18 cellular contexts compared by ENCODE assay signal in the genomic region with DNA sequence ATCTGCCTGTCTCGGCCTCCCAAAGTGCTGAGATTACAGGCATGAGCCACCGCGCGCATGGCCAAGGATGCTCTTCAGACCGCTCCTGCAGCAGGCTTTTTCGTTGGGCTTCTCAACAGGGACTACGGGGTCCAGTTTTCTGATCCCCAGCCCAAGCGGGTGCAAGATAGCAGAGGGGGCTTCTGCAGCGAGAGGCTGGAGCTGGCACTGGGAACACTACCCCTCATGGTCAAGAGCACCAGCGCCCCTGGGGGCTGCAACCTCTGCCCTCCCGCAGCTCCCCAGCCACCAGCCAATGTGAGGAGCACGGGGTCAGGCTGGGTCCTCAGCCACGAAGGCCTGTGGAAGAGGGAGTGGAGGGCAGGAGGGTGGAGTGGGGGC. TPM values are rescaled to one million over a fixed set of nuclear protein-coding genes. Genes with fewer than 3 reads are reported as not detected.
A peak's percentile ranks its signal among the peaks of the same experiment; 100 is the strongest.
DNase-seq lines count a peak whose midpoint lies in the region; ATAC-seq and TF ChIP-seq lines count a peak whose summit lies in the region.
"Had no signal": no experiment of that assay in that cellular context is flagged by ENCODE, and none has a peak within 500 bp of the region (broad histone marks: within the 10 kb centered on the region; RNA-seq: fewer than 3 reads in every experiment).

No MANE protein-coding gene starts in this region.

- no peak overlapping the region for H3K23ac ChIP-seq in neuronal stem cell (ENCODE audit: low read depth, low read length, poor library complexity)

- H2BK15ac ChIP-seq in neuronal stem cell (ENCODE audit: low read length): no peak overlapping the region

- no peak overlapping the region for H2AFZ ChIP-seq in neuronal stem cell (ENCODE audit: low read length)

- no peaks in the 10 kb centered on the region for H3K9me3 ChIP-seq in RWPE2 (ENCODE audit: severe bottlenecking)
- H3K9me3 ChIP-seq in neuronal stem cell (replicated peaks in 1 of 2; ENCODE audit: control insufficient read depth in 2 of 2, insufficient read depth in 1 of 2, low read depth in 1 of 2, low read length in 2 of 2): no peaks in the 10 kb centered on the region
- H3K9me3 ChIP-seq: BLaER1 treated with 17β-estradiol and CSF1 and Interleukin-3, amounts not matched to agents 10 nM and 100 nM; HAP-1 had no signal

- no peaks in the 10 kb centered on the region for H3K27me3 Mint-ChIP-seq in dendritic cell treated with granulocyte-macrophage colony-stimulating factor and Interleukin-4, amounts not matched to agents 40 ng/mL and 50 ng/mL, for 4 days
- H3K27me3 Mint-ChIP-seq in stimulated activated naive B cell treated with anti-CD40 and anti-IgM and Interleukin-4, amounts not matched to agents 10 μg/mL and 1 μg/mL and 100 μg/mL, for 72 hours: no peaks in the 10 kb centered on the region
- H3K27me3 Mint-ChIP-seq: B cell; CD4-positive, CD25-positive, alpha-beta regulatory T cell; CD8-positive, alpha-beta memory T cell had no signal

- H2BK120ac ChIP-seq in neuronal stem cell (ENCODE audit: low read depth, low read length): no peak overlapping the region

- peak; percentile 76 for DNase-seq in RWPE2 (ENCODE audit: low spot score)
- no peak for DNase-seq in neuronal stem cell (ENCODE audit: low spot score)
- no peak for DNase-seq in stimulated activated naive B cell treated with anti-CD40 and anti-IgM and Interleukin-4, amounts not matched to agents 10 μg/mL and 1 μg/mL and 100 μg/mL, for 72 hours
- DNase-seq in NCI-H1436 treated with DMSO at 0.1 percent for 48 hours (lab: John Stamatoyannopoulos, UW): no peak
- DNase-seq: CD4-positive, CD25-positive, alpha-beta regulatory T cell; COR-L47; DMS 273 treated with DMSO at 0.1 percent for 48 hours; DMS53; DND-41; EL had no signal

- no peaks in the 10 kb centered on the region for H3K4me1 ChIP-seq in RWPE2 (ENCODE audit: insufficient read depth, poor library complexity, severe bottlenecking)
- peaks cover 8 to 10% of the 10 kb centered on the region in 2 donors for H3K4me1 ChIP-seq in neuronal stem cell (ENCODE audit: control insufficient read depth in 2 of 2, insufficient read depth in 1 of 2, low read depth in 1 of 2, low read length in 2 of 2)

- no peak overlapping the region for H3K4ac ChIP-seq in neuronal stem cell (ENCODE audit: low read length)

- H3K14ac ChIP-seq in neuronal stem cell (ENCODE audit: low read length): peak overlapping the region; percentile 77

- TF ChIP-seq CTCF in RWPE2 (IDR thresholded peaks at IDR 0.05; ENCODE audit: poor library complexity, severe bottlenecking): no peak

- no peaks in the 10 kb centered on the region for H3K27me3 ChIP-seq in RWPE2 (ENCODE audit: insufficient read depth, poor library complexity, severe bottlenecking)
- H3K27me3 ChIP-seq in neuronal stem cell (ENCODE audit: control insufficient read depth in 3 of 3, insufficient read depth in 3 of 3, low read depth in 1 of 3, low read length in 3 of 3): no peaks in the 10 kb centered on the region

- peak overlapping the region; percentile 50 for H3K9ac ChIP-seq in neuronal stem cell (ENCODE audit: low read depth, low read length, poor library complexity)
- H3K9ac ChIP-seq: BLaER1 treated with 17β-estradiol and CSF1 and Interleukin-3, amounts not matched to agents 10 nM and 100 nM had no signal

- H4K91ac ChIP-seq in neuronal stem cell (ENCODE audit: low read depth, low read length, poor library complexity): no peak overlapping the region

- H3K36me3 ChIP-seq in RWPE2 (ENCODE audit: low read depth) (peaks cover 91% of the 10 kb centered on the region), neuronal stem cell (replicated peaks in 1 of 2; ENCODE audit: control insufficient read depth in 2 of 2, insufficient read depth in 2 of 2, low read length in 2 of 2) (peaks cover 8 to 13% of the 10 kb centered on the region in 2 donors)

- ATAC-seq in RWPE2 (ENCODE audit: low read depth): no peak
- no peak for ATAC-seq in stimulated activated naive B cell treated with anti-CD40 and anti-IgM and Interleukin-4, amounts not matched to agents 10 μg/mL and 1 μg/mL and 100 μg/mL, for 72 hours (replicated peaks)
- ATAC-seq in HG03135 (IDR thresholded peaks at IDR 0.05; ENCODE audit: unreplicated experiment): no peak
- ATAC-seq in GM18519 (IDR thresholded peaks at IDR 0.05; ENCODE audit: low FRiP score, unreplicated experiment): no peak
- ATAC-seq: GM12878 had no signal

- peaks cover 82% of the 10 kb centered on the region for H3K4me1 Mint-ChIP-seq in dendritic cell treated with granulocyte-macrophage colony-stimulating factor and Interleukin-4, amounts not matched to agents 40 ng/mL and 50 ng/mL, for 4 days (ENCODE audit: low read depth)
- peaks cover 55 to 96% of the 10 kb centered on the region in 2 donors for H3K4me1 Mint-ChIP-seq in stimulated activated naive B cell treated with anti-CD40 and anti-IgM and Interleukin-4, amounts not matched to agents 10 μg/mL and 1 μg/mL and 100 μg/mL, for 72 hours

- H3K36me3 Mint-ChIP-seq in dendritic cell treated with granulocyte-macrophage colony-stimulating factor and Interleukin-4, amounts not matched to agents 40 ng/mL and 50 ng/mL, for 4 days (ENCODE audit: low read depth): peaks cover 100% of the 10 kb centered on the region
- H3K36me3 Mint-ChIP-seq in stimulated activated naive B cell treated with anti-CD40 and anti-IgM and Interleukin-4, amounts not matched to agents 10 μg/mL and 1 μg/mL and 100 μg/mL, for 72 hours: peaks cover 82 to 94% of the 10 kb centered on the region in 2 donors

- H3K27ac ChIP-seq in RWPE2 (ENCODE audit: poor library complexity, severe bottlenecking) (no peak overlapping the region), neuronal stem cell (replicated peaks; ENCODE audit: low read length) (no peak overlapping the region)
- H3K27ac ChIP-seq: BLaER1 treated with 17β-estradiol and CSF1 and Interleukin-3, amounts not matched to agents 10 nM and 100 nM had no signal

- peak overlapping the region; percentile 71 for H2AK5ac ChIP-seq in neuronal stem cell (ENCODE audit: low read depth, low read length)

- H3K79me1 ChIP-seq in neuronal stem cell (ENCODE audit: low read depth, low read length): no peaks in the 10 kb centered on the region

- H2BK5ac ChIP-seq in neuronal stem cell (ENCODE audit: low read length): no peak overlapping the region

- H4K8ac ChIP-seq in neuronal stem cell (ENCODE audit: low read depth, low read length): no peak overlapping the region

- H3K18ac ChIP-seq in neuronal stem cell (ENCODE audit: low read length): no peak overlapping the region

- peak overlapping the region; percentile 14 for H2BK12ac ChIP-seq in neuronal stem cell (ENCODE audit: low read length)

- H3K9me3 Mint-ChIP-seq in dendritic cell treated with granulocyte-macrophage colony-stimulating factor and Interleukin-4, amounts not matched to agents 40 ng/mL and 50 ng/mL, for 4 days: no peaks in the 10 kb centered on the region
- no peaks in the 10 kb centered on the region for H3K9me3 Mint-ChIP-seq in stimulated activated naive B cell treated with anti-CD40 and anti-IgM and Interleukin-4, amounts not matched to agents 10 μg/mL and 1 μg/mL and 100 μg/mL, for 72 hours
- H3K9me3 Mint-ChIP-seq: CD8-positive, alpha-beta memory T cell had no signal

- H3K4me3 ChIP-seq in RWPE2 (ENCODE audit: severe bottlenecking) (no peak overlapping the region), neuronal stem cell (ENCODE audit: low read length in 2 of 2) (no peak overlapping the region)
- H3K4me3 ChIP-seq: BLaER1 treated with 17β-estradiol and CSF1 and Interleukin-3, amounts not matched to agents 10 nM and 100 nM; GM12878; HAP-1 had no signal

- WGBS in neuronal stem cell (ENCODE audit: extremely low coverage in 2 of 2, insufficient read length in 2 of 2, insufficient replicate concordance in 1 of 2), 2 donors: no CpG with 5 or more reads among the region's 13 CpGs

- intact Hi-C loops in dendritic cell treated with granulocyte-macrophage colony-stimulating factor and Interleukin-4, amounts not matched to agents 40 ng/mL and 50 ng/mL, for 4 days (cut with micrococcal nuclease): no loop called here

- H3K4me2 ChIP-seq in neuronal stem cell (ENCODE audit: insufficient read depth, low read length, poor library complexity, severe bottlenecking): no peak overlapping the region

- H3K4me3 Mint-ChIP-seq in dendritic cell treated with granulocyte-macrophage colony-stimulating factor and Interleukin-4, amounts not matched to agents 40 ng/mL and 50 ng/mL, for 4 days: no peak overlapping the region
- peak overlapping the region in 1 of 2 donors; percentile 66 for H3K4me3 Mint-ChIP-seq in stimulated activated naive B cell treated with anti-CD40 and anti-IgM and Interleukin-4, amounts not matched to agents 10 μg/mL and 1 μg/mL and 100 μg/mL, for 72 hours
- H3K4me3 Mint-ChIP-seq: B cell; CD4-positive, CD25-positive, alpha-beta regulatory T cell; CD8-positive, alpha-beta memory T cell had no signal

- H3K27ac Mint-ChIP-seq in dendritic cell treated with granulocyte-macrophage colony-stimulating factor and Interleukin-4, amounts not matched to agents 40 ng/mL and 50 ng/mL, for 4 days: peak overlapping the region; percentile 90
- H3K27ac Mint-ChIP-seq in stimulated activated naive B cell treated with anti-CD40 and anti-IgM and Interleukin-4, amounts not matched to agents 10 μg/mL and 1 μg/mL and 100 μg/mL, for 72 hours: peak overlapping the region; percentile 100

RNA-seq across cellular contexts. Expression of a gene that starts 6.0 kb away (rescaled TPM):
- polyA plus RNA-seq in neuronal stem cell (2013, experiment 1 of 2): 32.2 TPM
- polyA plus RNA-seq in neuronal stem cell (2013, experiment 2 of 2): 31.5 TPM

RNA-seq across cellular contexts. Expression of a gene that starts 18.2 kb away (rescaled TPM):
- not detected for polyA plus RNA-seq in neuronal stem cell (2013, experiment 1 of 2)
- not detected for polyA plus RNA-seq in neuronal stem cell (2013, experiment 2 of 2)

RNA-seq across cellular contexts. Expression of a gene that starts 20.0 kb away (rescaled TPM):
- 55.6 TPM for polyA plus RNA-seq in neuronal stem cell (2013, experiment 1 of 2)
- 57.2 TPM for polyA plus RNA-seq in neuronal stem cell (2013, experiment 2 of 2)

RNA-seq across cellular contexts. Expression of a gene that starts 31.1 kb away (rescaled TPM):
- 74.0 TPM for polyA plus RNA-seq in neuronal stem cell (2013, experiment 1 of 2)
- polyA plus RNA-seq in neuronal stem cell (2013, experiment 2 of 2): 75.8 TPM

RNA-seq across cellular contexts. Expression of a gene that starts 41.5 kb away (rescaled TPM):
- 21.2 TPM for polyA plus RNA-seq in neuronal stem cell (2013, experiment 1 of 2)
- polyA plus RNA-seq in neuronal stem cell (2013, experiment 2 of 2): 21.3 TPM
